Comparison of ENCODE assay signal across 23 cellular contexts in the genomic region with DNA sequence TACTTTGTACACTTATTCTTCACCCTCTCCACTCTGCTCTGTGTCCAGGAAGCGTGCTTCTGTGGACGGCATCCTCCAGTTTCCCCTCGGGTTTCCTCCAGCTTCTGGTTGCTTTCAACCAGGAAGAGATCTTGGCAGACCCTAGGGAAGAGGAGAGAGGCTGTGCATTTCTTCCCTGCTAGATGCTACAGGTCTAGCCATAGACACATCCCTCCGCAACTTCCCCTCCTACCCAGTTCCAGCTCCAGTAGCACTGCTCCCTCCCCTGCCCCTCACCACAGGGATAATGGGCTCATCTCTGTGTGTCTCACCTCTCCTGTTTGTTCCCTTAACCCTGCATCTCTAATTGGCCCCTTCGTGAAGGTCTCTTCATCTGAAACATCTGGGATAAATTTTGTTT. TPM values are rescaled to one million over a fixed set of nuclear protein-coding genes. Genes with fewer than 3 reads are reported as not detected.
DNase-seq lines count a peak whose midpoint lies in the region; ATAC-seq, FAIRE-seq and TF ChIP-seq lines count a peak whose summit lies in the region.
"Had no signal": no experiment of that assay in that cellular context is flagged by ENCODE, and none has a peak within 500 bp of the region (broad histone marks: within the 10 kb centered on the region; RNA-seq: fewer than 3 reads in every experiment).

No MANE protein-coding gene starts in this region.

- no peak; the same call in 2 of the 3 replicates for ATAC-seq in GM23338

- H3K36me3 Mint-ChIP-seq in GM23338 (ENCODE audit: low read depth), result no peaks in the 10 kb centered on the region
- H3K36me3 Mint-ChIP-seq in H9 (ENCODE audit: insufficient read depth in 1 of 3, low read depth in 3 of 3), result no peaks in the 10 kb centered on the region; a peak in 1 of 7 replicates
- peaks cover 11% of the 10 kb centered on the region for H3K36me3 Mint-ChIP-seq in astrocyte (ENCODE audit: low read depth, unreplicated experiment)
- H3K36me3 Mint-ChIP-seq in activated naive CD4-positive, alpha-beta T cell treated with anti-CD3 and anti-CD28 coated beads, Interleukin-2, amount 10 ng/mL, durations not matched to agents 7 days and 5 days, result no peaks in the 10 kb centered on the region
- H3K36me3 Mint-ChIP-seq: CD4-positive, CD25-positive, alpha-beta regulatory T cell had no signal

- no peaks in the 10 kb centered on the region for H4K20me1 ChIP-seq in GM23338 (replicated peaks; ENCODE audit: insufficient read depth)
- H4K20me1 ChIP-seq in H9 (ENCODE audit: control insufficient read depth, insufficient read depth, insufficient read length), result no peaks in the 10 kb centered on the region
- no peaks in the 10 kb centered on the region for H4K20me1 ChIP-seq in astrocyte (ENCODE audit: insufficient read depth, low read length)

- no peak overlapping the region for H3K18ac ChIP-seq in H9 (ENCODE audit: insufficient read length, low read depth, low read length)

- H3K27ac ChIP-seq in GM23338 (ENCODE audit: low read depth) (no peak overlapping the region), H9 (ENCODE audit: insufficient read length, low read depth, low read length) (no peak overlapping the region), astrocyte (ENCODE audit: low read depth, low read length) (no peak overlapping the region), dorsolateral prefrontal cortex (no peak overlapping the region)

- intact Hi-C loops in dorsolateral prefrontal cortex (cut with DNase I), result no loop called here

- H2BK120ac ChIP-seq in H9 (ENCODE audit: low read depth, low read length, poor library complexity, severe bottlenecking), result no peak overlapping the region

- no peak overlapping the region for H4K5ac ChIP-seq in H9 (ENCODE audit: insufficient read length, low read depth, low read length)

- no CpG with 5 or more reads among the region's 5 CpGs for WGBS in H9 (ENCODE audit: extremely low coverage, insufficient read length, low lambda C conversion rate)

- CTCF ChIA-PET in activated naive CD4-positive, alpha-beta T cell treated with anti-CD3 and anti-CD28 coated beads, Interleukin-2, amount 10 ng/mL, durations not matched to agents 7 days and 5 days (lab: Charles Lee), result interaction anchor here (1.2 kb wide), 1 partner anchor 699 kb away, joined by 4 read pairs; no protein-coding TSS in a partner anchor

- H2BK12ac ChIP-seq in H9 (ENCODE audit: insufficient read length, low read depth, low read length), result no peak overlapping the region

- H2BK15ac ChIP-seq in H9 (ENCODE audit: low read depth, low read length), result no peak overlapping the region

- no peak overlapping the region for H3K4me3 ChIP-seq in GM23338
- no peak overlapping the region for H3K4me3 ChIP-seq in astrocyte (ENCODE audit: insufficient read depth, low read depth, low read length)
- H3K4me3 ChIP-seq in dorsolateral prefrontal cortex, result no peak overlapping the region

- FAIRE-seq in astrocyte (lab: Jason Lieb, UNC), result no peak
- FAIRE-seq: A204.1, GM12891, GM19239 had no signal

- H3K23ac ChIP-seq in H9 (ENCODE audit: insufficient read length, low read depth, low read length), result no peak overlapping the region

- H3K56ac ChIP-seq in H9 (ENCODE audit: insufficient read length, low read depth, low read length), result no peak overlapping the region

- H3K4me2 ChIP-seq in GM23338, result no peak overlapping the region
- H3K4me2 ChIP-seq in H9 (ENCODE audit: insufficient read depth, insufficient read length, low read length), result no peak overlapping the region
- H3K4me2 ChIP-seq in astrocyte (ENCODE audit: low read length), result no peak overlapping the region

- H3K9me3 Mint-ChIP-seq in GM23338 (no peaks in the 10 kb centered on the region), H9 (no peaks in the 10 kb centered on the region), astrocyte (ENCODE audit: unreplicated experiment) (peaks cover 3% of the 10 kb centered on the region)
- no peaks in the 10 kb centered on the region for H3K9me3 Mint-ChIP-seq in activated naive CD4-positive, alpha-beta T cell treated with anti-CD3 and anti-CD28 coated beads, Interleukin-2, amount 10 ng/mL, durations not matched to agents 7 days and 5 days
- H3K9me3 Mint-ChIP-seq: CD4-positive, CD25-positive, alpha-beta regulatory T cell; CD8-positive, alpha-beta memory T cell had no signal

- H2AFZ ChIP-seq in GM23338 (no peak overlapping the region), H9 (ENCODE audit: low read length) (no peak overlapping the region), astrocyte (ENCODE audit: low read depth, low read length) (no peak overlapping the region)

- no peak overlapping the region for H2BK5ac ChIP-seq in H9 (ENCODE audit: insufficient read length, low read length)

- H3F3A ChIP-seq in GM23338 (replicated peaks; ENCODE audit: low read depth), result no peaks in the 10 kb centered on the region

- no peak overlapping the region for H2BK20ac ChIP-seq in H9 (ENCODE audit: low read depth, low read length, poor library complexity, severe bottlenecking)

- H3K23me2 ChIP-seq in H9 (ENCODE audit: insufficient read length, low read depth, low read length, poor library complexity, severe bottlenecking), result no peaks in the 10 kb centered on the region

- no peak overlapping the region for H3T11ph ChIP-seq in H9 (ENCODE audit: low read length)

- H4K91ac ChIP-seq in H9 (ENCODE audit: insufficient read length, low read depth, low read length), result no peak overlapping the region

- H3K79me2 ChIP-seq in GM23338 (replicated peaks; ENCODE audit: insufficient read depth), result no peaks in the 10 kb centered on the region
- no peaks in the 10 kb centered on the region for H3K79me2 ChIP-seq in H9 (ENCODE audit: insufficient read depth, low read length)
- no peaks in the 10 kb centered on the region for H3K79me2 ChIP-seq in astrocyte (ENCODE audit: insufficient read depth, low read length)

- no peak overlapping the region for H3K4ac ChIP-seq in H9 (ENCODE audit: low read depth, low read length)

- H3K9me3 ChIP-seq in H9 (ENCODE audit: control insufficient read depth, low read depth, low read length) (no peaks in the 10 kb centered on the region), astrocyte (ENCODE audit: insufficient read depth, low read depth, low read length) (no peaks in the 10 kb centered on the region)
- H3K9me3 ChIP-seq: BE2C had no signal

- H3K4me1 ChIP-seq in GM23338 (ENCODE audit: insufficient read depth), result no peaks in the 10 kb centered on the region
- H3K4me1 ChIP-seq in H9 (ENCODE audit: insufficient read depth, low read length), result no peaks in the 10 kb centered on the region
- peaks cover 4% of the 10 kb centered on the region for H3K4me1 ChIP-seq in astrocyte (ENCODE audit: insufficient read depth, low read length)
- H3K4me1 ChIP-seq: BE2C had no signal

- no peaks in the 10 kb centered on the region for H3K79me1 ChIP-seq in H9 (ENCODE audit: insufficient read depth, low read depth, low read length, poor library complexity, severe bottlenecking)

- no peak overlapping the region for H4K8ac ChIP-seq in H9 (replicated peaks; ENCODE audit: insufficient read length, low read depth, low read length)

- H3K9ac ChIP-seq in H9 (ENCODE audit: extremely low read depth, insufficient read length, low read length) (no peak overlapping the region), astrocyte (ENCODE audit: low read length) (no peak overlapping the region)

- no peak overlapping the region for H3K4me3 Mint-ChIP-seq in GM23338
- H3K4me3 Mint-ChIP-seq in H9, result no peak overlapping the region
- H3K4me3 Mint-ChIP-seq in astrocyte (ENCODE audit: unreplicated experiment), result no peak overlapping the region
- H3K4me3 Mint-ChIP-seq in activated naive CD4-positive, alpha-beta T cell treated with anti-CD3 and anti-CD28 coated beads, Interleukin-2, amount 10 ng/mL, durations not matched to agents 7 days and 5 days, result no peak overlapping the region
- H3K4me3 Mint-ChIP-seq: CD4-positive, CD25-positive, alpha-beta regulatory T cell had no signal

- H3K27me3 Mint-ChIP-seq in GM23338 (ENCODE audit: insufficient read depth, low read depth, poor library complexity) (peaks cover 9% of the 10 kb centered on the region), H9 (ENCODE audit: low read depth) (peaks cover 13% of the 10 kb centered on the region), astrocyte (ENCODE audit: low read depth, unreplicated experiment) (peaks cover 10% of the 10 kb centered on the region)
- peaks cover 29% of the 10 kb centered on the region for H3K27me3 Mint-ChIP-seq in activated naive CD4-positive, alpha-beta T cell treated with anti-CD3 and anti-CD28 coated beads, Interleukin-2, amount 10 ng/mL, durations not matched to agents 7 days and 5 days

- TF ChIP-seq CTCF in GM23338 (conservative IDR thresholded peaks at IDR 0.05; ENCODE audit: low read depth in 2 of 2) (no peak), H9 (conservative IDR thresholded peaks at IDR 0.05) (no peak), astrocyte (IDR thresholded peaks at IDR 0.05; ENCODE audit: insufficient read depth, low read depth, low read length) (no peak), dorsolateral prefrontal cortex (IDR thresholded peaks at IDR 0.05 in 54 of 56, conservative IDR thresholded peaks at IDR 0.05 in 2 of 56; ENCODE audit: low read depth in 1 of 56, partially characterized antibody in 56 of 56) (no peak)

- H3K36me3 ChIP-seq in GM23338 (ENCODE audit: insufficient read depth), result no peaks in the 10 kb centered on the region
- no peaks in the 10 kb centered on the region for H3K36me3 ChIP-seq in astrocyte (ENCODE audit: insufficient read depth, low read length)
- H3K36me3 ChIP-seq: BE2C had no signal

- no peaks in the 10 kb centered on the region; the same call in 1 of the 2 replicates for H3K9me2 ChIP-seq in GM23338 (ENCODE audit: insufficient read depth)

- DNase-seq in GM23338 (ENCODE audit: low spot score), result peak; percentile 11
- peak; percentile 20 for DNase-seq in H9
- DNase-seq in astrocyte (ENCODE audit: low read depth), result no peak
- DNase-seq in mesenteric fat pad (ENCODE audit: low spot score), result peak; percentile 28
- no peak for DNase-seq in GF-D8 (lab: John Stamatoyannopoulos, UW)
- DNase-seq in NCI-H1436 (lab: John Stamatoyannopoulos, UW), result no peak
- no peak for DNase-seq in dorsolateral prefrontal cortex
- DNase-seq in activated naive CD4-positive, alpha-beta T cell treated with anti-CD3 and anti-CD28 coated beads, Interleukin-2, amount 10 ng/mL, durations not matched to agents 7 days and 5 days, result no peak
- DNase-seq: ACHN; BE2C; C1 segment of cervical spinal cord; CD4-positive, CD25-positive, alpha-beta regulatory T cell; CD8-positive, alpha-beta memory T cell; COR-L47; DMS 273 treated with DMSO at 0.1 percent for 48 hours; DMS53; DND-41; EL; HCEC 1CT had no signal

- H3K27ac Mint-ChIP-seq in GM23338 (no peak overlapping the region), H9 (no peak overlapping the region), astrocyte (ENCODE audit: unreplicated experiment) (peak overlapping the region; percentile 26)
- no peak overlapping the region for H3K27ac Mint-ChIP-seq in activated naive CD4-positive, alpha-beta T cell treated with anti-CD3 and anti-CD28 coated beads, Interleukin-2, amount 10 ng/mL, durations not matched to agents 7 days and 5 days
- H3K27ac Mint-ChIP-seq: CD4-positive, CD25-positive, alpha-beta regulatory T cell had no signal

- no peak overlapping the region for H3K14ac ChIP-seq in H9 (ENCODE audit: insufficient read depth, low read length)

- H2AK5ac ChIP-seq in H9 (ENCODE audit: insufficient read length, low read length), result no peak overlapping the region

- no peaks in the 10 kb centered on the region for H3K27me3 ChIP-seq in GM23338 (ENCODE audit: insufficient read depth)
- no peaks in the 10 kb centered on the region for H3K27me3 ChIP-seq in H9 (ENCODE audit: insufficient read depth, low read length)
- H3K27me3 ChIP-seq in astrocyte (ENCODE audit: insufficient read depth, low read length), result no peaks in the 10 kb centered on the region
- no peaks in the 10 kb centered on the region for H3K27me3 ChIP-seq in dorsolateral prefrontal cortex
- H3K27me3 ChIP-seq: BE2C had no signal

- H3K4me1 Mint-ChIP-seq in GM23338, result peaks cover 8% of the 10 kb centered on the region
- peaks cover 6 to 14% of the 10 kb centered on the region in 2 experiments for H3K4me1 Mint-ChIP-seq in H9
- peaks cover 19% of the 10 kb centered on the region for H3K4me1 Mint-ChIP-seq in astrocyte (ENCODE audit: low read depth, unreplicated experiment)
- H3K4me1 Mint-ChIP-seq in activated naive CD4-positive, alpha-beta T cell treated with anti-CD3 and anti-CD28 coated beads, Interleukin-2, amount 10 ng/mL, durations not matched to agents 7 days and 5 days, result no peaks in the 10 kb centered on the region
- H3K4me1 Mint-ChIP-seq: CD8-positive, alpha-beta memory T cell had no signal

RNA-seq across cellular contexts. Expression of a gene that starts 16.3 kb away (rescaled TPM):
- 1.4 and 2.6 TPM in 2 replicates for total RNA-seq in GM23338 (2014; rRNA removed; shearing (Covaris generic))
- 2.8 and 3.0 TPM in 2 replicates for polyA plus RNA-seq in GM23338 (2016; fragmentation: Nextera tagmentation; extraction: Ambion mirVana)
- total RNA-seq in H9 (2021), result 1.4 and 1.8 TPM in 2 replicates
- 7.6 and 9.6 TPM in 2 replicates for total RNA-seq in astrocyte
- total RNA-seq in mesenteric fat pad, result not detected
- 10 to 100 TPM in 1 of 120 experiments, 1 to 10 TPM in 119; 1.8 to 14.6 (median 4.2) TPM for total RNA-seq in dorsolateral prefrontal cortex
- total RNA-seq: CD4-positive, CD25-positive, alpha-beta regulatory T cell; HT-29 had no signal
- polyA plus RNA-seq: CD4-positive, CD25-positive, alpha-beta regulatory T cell; CD8-positive, alpha-beta memory T cell had no signal

Comparison
In these comparisons a context has a peak if more than half of its experiments do, and no peak if none do; other contexts are left out.
1. DNase-seq: peak in GM23338 (single experiment), H9 (single experiment) and mesenteric fat pad (single experiment); none in astrocyte (single experiment), GF-D8 (single experiment), NCI-H1436 (single experiment), dorsolateral prefrontal cortex (0 of 10) and activated naive CD4-positive, alpha-beta T cell treated with anti-CD3 and anti-CD28 coated beads, Interleukin-2, amount 10 ng/mL, durations not matched to agents 7 days and 5 days (single experiment).